In the genomic region with DNA sequence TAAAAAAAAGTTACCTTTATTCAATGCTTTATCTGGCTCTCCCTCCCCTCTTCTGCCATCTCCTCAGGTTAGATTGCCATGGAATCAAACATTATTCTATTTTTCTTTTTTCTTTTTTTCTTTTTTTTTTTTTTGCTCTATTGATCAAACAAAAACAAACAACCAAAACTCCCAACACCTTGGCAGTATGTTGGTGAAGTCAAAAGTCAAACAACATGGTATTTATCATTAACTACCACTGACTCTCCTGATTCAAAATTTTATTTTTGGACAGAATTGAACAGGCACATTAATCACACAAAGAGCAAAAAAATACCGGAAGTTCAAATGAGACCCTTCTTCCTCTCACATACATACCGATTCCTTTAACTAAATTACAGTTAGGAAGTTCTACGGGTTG, we compare ENCODE assay signal across 29 cellular contexts. TPM values are rescaled to one million over a fixed set of nuclear protein-coding genes. Genes with fewer than 3 reads are reported as not detected.
"Had no signal": no experiment of that assay in that cellular context is flagged by ENCODE, and none has a peak within 500 bp of the region (broad histone marks: within the 10 kb centered on the region; RNA-seq: fewer than 3 reads in every experiment).

No MANE protein-coding gene starts in this region.

- H2AFZ ChIP-seq: PC-9 had no signal

- H3K4me3 ChIP-seq: PC-9 had no signal

- H3K4me2 ChIP-seq: PC-9 had no signal

- H3K36me3 ChIP-seq: brain microvascular endothelial cell, WERI-Rb-1 had no signal

- H3K27ac Mint-ChIP-seq: activated CD4-positive, alpha-beta memory T cell treated with anti-CD3 and anti-CD28 coated beads, Interleukin-2, amount 10 ng/mL, durations not matched to agents 7 days and 5 days; activated CD8-positive, alpha-beta memory T cell treated with anti-CD3 and anti-CD28 coated beads, Interleukin-2, amount 10 ng/mL, durations not matched to agents 7 days and 5 days; activated naive CD4-positive, alpha-beta T cell treated with anti-CD3 and anti-CD28 coated beads, Interleukin-2, amount 10 ng/mL, durations not matched to agents 7 days and 5 days; activated naive CD8-positive, alpha-beta T cell; activated naive CD8-positive, alpha-beta T cell treated with anti-CD3 and anti-CD28 coated beads, Interleukin-2, amount 50 U/mL, for 24 hours had no signal

- DNase-seq: activated CD4-positive, alpha-beta memory T cell treated with anti-CD3 and anti-CD28 coated beads, Interleukin-2, amount 10 ng/mL, durations not matched to agents 7 days and 5 days; activated CD4-positive, alpha-beta T cell treated with anti-CD3 and anti-CD28 coated beads for 1 hour; activated CD4-positive, alpha-beta T cell treated with anti-CD3 and anti-CD28 coated beads for 48 hours; activated CD4-positive, CD25-positive, alpha-beta regulatory T cell; activated CD8-positive, alpha-beta memory T cell treated with anti-CD3 and anti-CD28 coated beads for 24 hours; activated CD8-positive, alpha-beta memory T cell treated with anti-CD3 and anti-CD28 coated beads, Interleukin-2, amount 10 ng/mL, durations not matched to agents 7 days and 5 days; activated CD8-positive, alpha-beta memory T cell treated with anti-CD3 and anti-CD28 coated beads, Interleukin-2, amount 50 U/mL, for 48 hours; activated effector memory CD4-positive, alpha-beta T cell treated with Interleukin-2 at 50 U/mL for 16 hours; activated naive CD4-positive, alpha-beta T cell treated with anti-CD3 and anti-CD28 coated beads, Interleukin-2, amount 10 ng/mL, durations not matched to agents 7 days and 5 days; activated naive CD8-positive, alpha-beta T cell treated with anti-CD3 and anti-CD28 coated beads, Interleukin-2, amount 50 U/mL, for 24 hours; activated T-cell treated with anti-CD3 and anti-CD28 coated beads, Interleukin-2, amount 50 U/mL, for 48 hours; anterior cingulate cortex; brain microvascular endothelial cell; central memory CD4-positive, alpha-beta T cell; NCI-H146; NCI-H187; NCI-H2107; NCI-H526 treated with DMSO at 0.1 percent for 48 hours; PC-9; SW 1271; T-helper 1 cell; T1000; WERI-Rb-1 had no signal

- H3K27me3 ChIP-seq: brain microvascular endothelial cell had no signal

- H3K36me3 Mint-ChIP-seq: activated CD8-positive, alpha-beta memory T cell treated with anti-CD3 and anti-CD28 coated beads, Interleukin-2, amount 10 ng/mL, durations not matched to agents 7 days and 5 days; activated naive CD4-positive, alpha-beta T cell treated with anti-CD3 and anti-CD28 coated beads, Interleukin-2, amount 10 ng/mL, durations not matched to agents 7 days and 5 days; activated naive CD8-positive, alpha-beta T cell had no signal

- H3K4me3 Mint-ChIP-seq: activated CD4-positive, alpha-beta memory T cell treated with anti-CD3 and anti-CD28 coated beads, Interleukin-2, amount 10 ng/mL, durations not matched to agents 7 days and 5 days; activated CD8-positive, alpha-beta memory T cell treated with anti-CD3 and anti-CD28 coated beads, Interleukin-2, amount 10 ng/mL, durations not matched to agents 7 days and 5 days; activated naive CD4-positive, alpha-beta T cell treated with anti-CD3 and anti-CD28 coated beads, Interleukin-2, amount 10 ng/mL, durations not matched to agents 7 days and 5 days; activated naive CD8-positive, alpha-beta T cell; activated naive CD8-positive, alpha-beta T cell treated with anti-CD3 and anti-CD28 coated beads, Interleukin-2, amount 50 U/mL, for 24 hours had no signal

- H3K27ac ChIP-seq: brain microvascular endothelial cell, PC-9, RWPE1, WERI-Rb-1 had no signal

- ATAC-seq: activated CD8-positive, alpha-beta memory T cell treated with anti-CD3 and anti-CD28 coated beads, Interleukin-2, amount 10 ng/mL, durations not matched to agents 7 days and 5 days; activated naive CD8-positive, alpha-beta T cell treated with anti-CD3 and anti-CD28 coated beads, Interleukin-2, amount 50 U/mL, for 24 hours; Right ventricle myocardium inferior had no signal

- H3K4me1 Mint-ChIP-seq: activated CD4-positive, alpha-beta memory T cell treated with anti-CD3 and anti-CD28 coated beads, Interleukin-2, amount 10 ng/mL, durations not matched to agents 7 days and 5 days; activated CD8-positive, alpha-beta memory T cell treated with anti-CD3 and anti-CD28 coated beads, Interleukin-2, amount 10 ng/mL, durations not matched to agents 7 days and 5 days; activated naive CD4-positive, alpha-beta T cell treated with anti-CD3 and anti-CD28 coated beads, Interleukin-2, amount 10 ng/mL, durations not matched to agents 7 days and 5 days; activated naive CD8-positive, alpha-beta T cell treated with anti-CD3 and anti-CD28 coated beads, Interleukin-2, amount 50 U/mL, for 24 hours had no signal

- H3K27me3 Mint-ChIP-seq: activated CD4-positive, alpha-beta memory T cell treated with anti-CD3 and anti-CD28 coated beads, Interleukin-2, amount 10 ng/mL, durations not matched to agents 7 days and 5 days; activated naive CD4-positive, alpha-beta T cell treated with anti-CD3 and anti-CD28 coated beads, Interleukin-2, amount 10 ng/mL, durations not matched to agents 7 days and 5 days; activated naive CD8-positive, alpha-beta T cell had no signal

- H3K9me3 Mint-ChIP-seq: activated CD4-positive, alpha-beta memory T cell treated with anti-CD3 and anti-CD28 coated beads, Interleukin-2, amount 10 ng/mL, durations not matched to agents 7 days and 5 days; activated naive CD4-positive, alpha-beta T cell treated with anti-CD3 and anti-CD28 coated beads, Interleukin-2, amount 10 ng/mL, durations not matched to agents 7 days and 5 days; activated naive CD8-positive, alpha-beta T cell treated with anti-CD3 and anti-CD28 coated beads, Interleukin-2, amount 50 U/mL, for 24 hours had no signal

RNA-seq across cellular contexts. Expression of a gene that starts 6.4 kb away (rescaled TPM):
- total RNA-seq: activated CD4-positive, alpha-beta memory T cell treated with anti-CD3 and anti-CD28 coated beads, Interleukin-2, amount 10 ng/mL, durations not matched to agents 7 days and 5 days; activated CD8-positive, alpha-beta memory T cell treated with anti-CD3 and anti-CD28 coated beads, Interleukin-2, amount 10 ng/mL, durations not matched to agents 7 days and 5 days; M059J; OCI-LY7; PC-9; Right ventricle myocardium inferior; T-helper 2 cell treated with Interferon-gamma antibody and Interleukin-4, amounts not matched to agents 100 ng/mL and 5 ng/mL, for 36 hours had no signal
